ENCODE assay signal across 27 cellular contexts in genomic region chr2:129730979-129731378, GRCh38.
"Had no signal": no experiment of that assay in that cellular context is flagged by ENCODE, and none has a peak within 500 bp of the region (broad histone marks: within the 10 kb centered on the region; RNA-seq: fewer than 3 reads in every experiment).

No MANE protein-coding gene starts in this region.

- H3K27ac ChIP-seq: brain microvascular endothelial cell, cardiac muscle cell, Peyer's patch, SJSA1 had no signal

- H3K27me3 ChIP-seq: brain microvascular endothelial cell, cardiac muscle cell, Peyer's patch had no signal

- H3K4me3 ChIP-seq: cardiac muscle cell, Peyer's patch, SJSA1 had no signal

- ATAC-seq: activated CD8-positive, alpha-beta memory T cell treated with anti-CD3 and anti-CD28 coated beads, Interleukin-2, amount 10 ng/mL, durations not matched to agents 7 days and 5 days; activated CD8-positive, alpha-beta T cell treated with anti-CD3 and anti-CD28 coated beads, Interleukin-2, amount 10 ng/mL, durations not matched to agents 7 days and 5 days; activated naive CD4-positive, alpha-beta T cell treated with anti-CD3 and anti-CD28 coated beads, Interleukin-2, amount 50 U/mL, for 72 hours; activated naive CD8-positive, alpha-beta T cell treated with anti-CD3 and anti-CD28 coated beads, Interleukin-2, amount 50 U/mL, for 24 hours; activated T-cell treated with anti-CD3 and anti-CD28 coated beads, Interleukin-2, amount 50 U/mL, for 4 hours; SK-N-SH treated with all-trans-retinoic acid at 6 μM for 48 hours; WTC11 had no signal

- H3K9me3 ChIP-seq: Peyer's patch, SJSA1 had no signal

- H3K4me1 ChIP-seq: Peyer's patch, SJSA1 had no signal

- H3K36me3 ChIP-seq: brain microvascular endothelial cell, cardiac muscle cell, Peyer's patch, SJSA1 had no signal

- DNase-seq: activated CD4-positive, alpha-beta T cell treated with anti-CD3 and anti-CD28 coated beads for 48 hours; activated CD4-positive, alpha-beta T cell treated with anti-CD3 and anti-CD28 coated beads, Interleukin-2, amount 50 U/mL, for 4 hours; activated CD4-positive, CD25-positive, alpha-beta regulatory T cell treated with anti-CD3 and anti-CD28 coated beads, Interleukin-2, amount 50 U/mL, for 72 hours; activated CD8-positive, alpha-beta memory T cell treated with anti-CD3 and anti-CD28 coated beads, Interleukin-2, amount 10 ng/mL, durations not matched to agents 7 days and 5 days; activated CD8-positive, alpha-beta T cell treated with anti-CD3 and anti-CD28 coated beads, Interleukin-2, amount 10 ng/mL, durations not matched to agents 7 days and 5 days; activated effector memory CD4-positive, alpha-beta T cell treated with anti-CD3 and anti-CD28 coated beads, Interleukin-2, amount 50 U/mL, for 16 hours; activated naive CD4-positive, alpha-beta T cell treated with Interleukin-2 at 50 U/mL for 16 hours; activated naive CD8-positive, alpha-beta T cell treated with anti-CD3 and anti-CD28 coated beads, Interleukin-2, amount 50 U/mL, for 24 hours; activated T-cell treated with anti-CD3 and anti-CD28 coated beads, Interleukin-2, amount 50 U/mL, for 4 hours; amygdala; brain microvascular endothelial cell; cerebellar nuclear complex; Karpas-422; MM.1S; NCI-H1105 treated with DMSO at 0.1 percent for 48 hours; NCI-H1436 treated with DMSO at 0.1 percent for 48 hours; NCI-H187; NCI-H2081; NCI-H345; Peyer's patch; SHP77; T-helper 9 cell had no signal
